Comparison of ENCODE assay signal across 1 cellular context in genomic region chr4:84578540-84579409, GRCh38.
TF ChIP-seq lines count a peak whose summit lies in the region.

No MANE protein-coding gene starts in this region.

TF ChIP-seq in endothelial cell of umbilical vein, 7 proteins besides CTCF, POLR2A, EP300 and RAD21 (continued from another document):
- no peak for TF ChIP-seq FOS (IDR thresholded peaks at IDR 0.05; ENCODE audit: borderline replicate concordance, insufficient read depth, low read length)
- no peak for TF ChIP-seq POLR2AphosphoS5 (IDR thresholded peaks at IDR 0.05; ENCODE audit: insufficient read depth, low read depth, low read length)
- TF ChIP-seq JUN (IDR thresholded peaks at IDR 0.05; ENCODE audit: borderline replicate concordance, insufficient read depth, insufficient read length, low read depth) = no peak
